In genomic region chr6:79078057-79078969, GRCh38 we compare ENCODE assay signal across 1 cellular context.
A peak's percentile ranks its signal among the peaks of the same experiment; 100 is the strongest.
TF ChIP-seq lines count a peak whose summit lies in the region.

Gene PHIP (minus strand): TSS chr6:79078254. CDS start chr6:79078068, 186 bp downstream.

TF ChIP-seq in K562, 482 proteins besides CTCF, POLR2A, EP300 and RAD21 (continued from another document and continues in another):
- peak; percentile 79; the same call in 1 of the 2 replicates for TF ChIP-seq HMGXB4 (CRISPR knock-in tag; IDR thresholded peaks at IDR 0.05)
- TF ChIP-seq ZNF639 (CRISPR knock-in tag; conservative IDR thresholded peaks at IDR 0.05 in 1 of 2, IDR thresholded peaks at IDR 0.05 in 1 of 2) = no peak; a peak in 1 of 4 replicates
- peak; percentile 85 for TF ChIP-seq HMGN3 (IDR thresholded peaks at IDR 0.05; ENCODE audit: borderline replicate concordance, extremely low read depth, insufficient read length, low read depth, low read length)
- no peak for TF ChIP-seq ZNF384 (IDR thresholded peaks at IDR 0.05; ENCODE audit: low read depth, low read length)
- no peak for TF ChIP-seq THAP7 (CRISPR knock-in tag; IDR thresholded peaks at IDR 0.05)
- TF ChIP-seq ZNF124 (CRISPR knock-in tag; IDR thresholded peaks at IDR 0.05) = no peak
- TF ChIP-seq ZBTB5 (IDR thresholded peaks at IDR 0.05) = no peak
- peak; percentile 96 for TF ChIP-seq ZFX (CRISPR knock-in tag; IDR thresholded peaks at IDR 0.05)
- no peak for TF ChIP-seq SRSF9 (IDR thresholded peaks at IDR 0.05; ENCODE audit: borderline replicate concordance, low read depth, low read length)
- TF ChIP-seq ESRRA (IDR thresholded peaks at IDR 0.05; ENCODE audit: borderline replicate concordance, low read depth) = 0 out of 2 replicates have a peak, but pooled peaks have one; percentile 17
- TF ChIP-seq ILK (tag; IDR thresholded peaks at IDR 0.05; ENCODE audit: borderline replicate concordance, low read depth) = no peak
- no peak for TF ChIP-seq CHD4 (IDR thresholded peaks at IDR 0.05; ENCODE audit: insufficient read depth, insufficient replicate concordance, low read depth, low read length, poor library complexity, severe bottlenecking)
- TF ChIP-seq MECOM (CRISPR knock-in tag; IDR thresholded peaks at IDR 0.05) = no peak
- TF ChIP-seq IRF2 (CRISPR knock-in tag; IDR thresholded peaks at IDR 0.05) = no peak
- TF ChIP-seq NCOA2 (IDR thresholded peaks at IDR 0.05; ENCODE audit: partially characterized antibody in 2 of 2) = no peak
- TF ChIP-seq HSF4 (CRISPR knock-in tag; IDR thresholded peaks at IDR 0.05; ENCODE audit: borderline replicate concordance) = no peak
- no peak for TF ChIP-seq REST (CRISPR knock-in tag; IDR thresholded peaks at IDR 0.05; ENCODE audit: low read depth)
- no peak for TF ChIP-seq ID3 (CRISPR knock-in tag; IDR thresholded peaks at IDR 0.05)
- TF ChIP-seq ID3 (tag; IDR thresholded peaks at IDR 0.05) = peak; percentile 63; the same call in 1 of the 2 replicates
- TF ChIP-seq SFPQ (IDR thresholded peaks at IDR 0.05; ENCODE audit: low read depth, low read length) = no peak
- TF ChIP-seq TCF7 (IDR thresholded peaks at IDR 0.05; ENCODE audit: borderline replicate concordance) = peak; percentile 34; the same call in 1 of the 2 replicates
- no peak for TF ChIP-seq ZNF274 (IDR thresholded peaks at IDR 0.05; ENCODE audit: borderline replicate concordance, low read depth, low read length)
- no peak for TF ChIP-seq NBN (IDR thresholded peaks at IDR 0.05; ENCODE audit: low read depth)
- no peak; the same call in 1 of the 2 replicates for TF ChIP-seq ZSCAN29 (IDR thresholded peaks at IDR 0.05)
- no peak for TF ChIP-seq ZNF586 (CRISPR knock-in tag; conservative IDR thresholded peaks at IDR 0.05)
- no peak; the same call in 1 of the 2 replicates for TF ChIP-seq ILF3 (IDR thresholded peaks at IDR 0.05; ENCODE audit: borderline replicate concordance)
- no peak for TF ChIP-seq BRCA1 (IDR thresholded peaks at IDR 0.05)
- no peak for TF ChIP-seq BRCA1 (CRISPR knock-in tag; IDR thresholded peaks at IDR 0.05)
- peak; percentile 16; the same call in 1 of the 2 replicates for TF ChIP-seq RB1 (IDR thresholded peaks at IDR 0.05; ENCODE audit: low read depth)
- TF ChIP-seq CGGBP1 (CRISPR knock-in tag; IDR thresholded peaks at IDR 0.05) = peak; percentile 53; the same call in 1 of the 2 replicates
- TF ChIP-seq PTTG1 (tag; IDR thresholded peaks at IDR 0.05; ENCODE audit: low read depth) = no peak
- no peak for TF ChIP-seq ZNF41 (CRISPR knock-in tag; conservative IDR thresholded peaks at IDR 0.05)
- no peak for TF ChIP-seq SIN3B (IDR thresholded peaks at IDR 0.05; ENCODE audit: low read depth)
- 0 out of 4 replicates have a peak, but pooled peaks of 1 of the 2 experiments have one; percentile 36 for TF ChIP-seq RCOR1 (IDR thresholded peaks at IDR 0.05; ENCODE audit: borderline replicate concordance in 1 of 2, low read depth in 2 of 2, low read length in 2 of 2)
- TF ChIP-seq EHMT2 (IDR thresholded peaks at IDR 0.05) = no peak
- TF ChIP-seq FOXK1 (CRISPR knock-in tag; IDR thresholded peaks at IDR 0.05; ENCODE audit: borderline replicate concordance) = no peak
- TF ChIP-seq NR4A1 (CRISPR knock-in tag; IDR thresholded peaks at IDR 0.05) = no peak
- 0 out of 2 replicates have a peak, but pooled peaks have one; percentile 20 for TF ChIP-seq NR4A1 (tag; IDR thresholded peaks at IDR 0.05)
- no peak for TF ChIP-seq MCM3 (IDR thresholded peaks at IDR 0.05)
- TF ChIP-seq NCOA6 (IDR thresholded peaks at IDR 0.05) = peak; percentile 67; the same call in 1 of the 2 replicates
- no peak for TF ChIP-seq PPARD (CRISPR knock-in tag; IDR thresholded peaks at IDR 0.05)
- no peak for TF ChIP-seq SMAD2 (IDR thresholded peaks at IDR 0.05; ENCODE audit: low read depth, low read length)
- peak; percentile 70 for TF ChIP-seq TAF1 (IDR thresholded peaks at IDR 0.05; ENCODE audit: control insufficient read depth, extremely low read depth, insufficient read depth, low read length, severe bottlenecking)
- no peak for TF ChIP-seq ZNF583 (CRISPR knock-in tag; IDR thresholded peaks at IDR 0.05)
- TF ChIP-seq CC2D1A (IDR thresholded peaks at IDR 0.05) = no peak
- peak; percentile 88 for TF ChIP-seq CHD1 (IDR thresholded peaks at IDR 0.05; ENCODE audit: low read length)
- TF ChIP-seq ZNF785 (CRISPR knock-in tag; IDR thresholded peaks at IDR 0.05) = no peak
- TF ChIP-seq PBX2 (CRISPR knock-in tag; IDR thresholded peaks at IDR 0.05; ENCODE audit: low read depth) = no peak
- no peak for TF ChIP-seq PBX2 (tag; conservative IDR thresholded peaks at IDR 0.05; ENCODE audit: low read depth)
- TF ChIP-seq POLR2H (tag; IDR thresholded peaks at IDR 0.05; ENCODE audit: low read depth) = peak; percentile 57; the same call in 1 of the 2 replicates
- TF ChIP-seq TSC22D4 (tag; IDR thresholded peaks at IDR 0.05) = no peak
- TF ChIP-seq ZNF143 (CRISPR knock-in tag; IDR thresholded peaks at IDR 0.05) = no peak
- TF ChIP-seq DNMT1 (IDR thresholded peaks at IDR 0.05) = no peak
- no peak for TF ChIP-seq PATZ1 (CRISPR knock-in tag; IDR thresholded peaks at IDR 0.05; ENCODE audit: borderline replicate concordance)
- no peak for TF ChIP-seq CSDE1 (IDR thresholded peaks at IDR 0.05)
